28 cellular contexts compared by ENCODE assay signal in the genomic region with DNA sequence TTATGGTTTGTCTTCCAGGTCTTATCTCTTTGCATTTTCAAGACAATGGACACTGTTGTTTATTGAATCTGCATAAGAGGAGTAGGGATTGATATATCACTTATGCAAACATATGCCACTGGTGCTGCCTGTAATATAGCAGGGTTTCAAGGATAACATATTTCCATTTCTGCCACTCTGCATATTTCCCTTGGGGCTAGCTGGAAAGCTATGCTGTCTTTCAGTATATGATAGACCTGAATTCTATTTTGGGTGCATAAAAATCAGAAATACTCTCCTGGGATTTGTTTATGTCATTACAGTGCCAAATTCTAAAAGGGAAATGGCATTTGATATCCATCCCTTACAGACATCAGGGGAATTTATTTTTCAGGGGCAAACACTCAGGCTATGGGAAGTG.
"Had no signal": no experiment of that assay in that cellular context is flagged by ENCODE, and none has a peak within 500 bp of the region (broad histone marks: within the 10 kb centered on the region; RNA-seq: fewer than 3 reads in every experiment).

No MANE protein-coding gene starts in this region.

- H3K36me3 Mint-ChIP-seq: immature natural killer cell; mesothelial cell of epicardium; naive B cell; natural killer cell; stimulated activated naive B cell treated with anti-CD40 and anti-IgM and Interleukin-4, amounts not matched to agents 10 μg/mL and 1 μg/mL and 100 μg/mL, for 72 hours had no signal

- H3K27ac ChIP-seq: left lung, lower lobe of right lung, ovary, right atrium auricular region, skin epidermis, stomach, testis, thyroid gland, transverse colon, upper lobe of left lung, vagina had no signal

- H3K4me1 ChIP-seq: left lung, lower lobe of right lung, right atrium auricular region, stomach, testis, thyroid gland, transverse colon, upper lobe of left lung, vagina had no signal

- H3K9me3 ChIP-seq: left lung, lower lobe of right lung, ovary, right atrium auricular region, stomach, testis, thyroid gland, transverse colon, upper lobe of left lung, vagina had no signal

- H3K4me3 ChIP-seq: left lung, lower lobe of right lung, ovary, right atrium auricular region, skin epidermis, stomach, testis, thyroid gland, transverse colon, upper lobe of left lung, vagina had no signal

- H3K27me3 Mint-ChIP-seq: progenitor cell of endocrine pancreas; stimulated activated naive B cell treated with anti-CD40 and anti-IgM and Interleukin-4, amounts not matched to agents 10 μg/mL and 1 μg/mL and 100 μg/mL, for 72 hours had no signal

- H3K9me3 Mint-ChIP-seq: mesothelial cell of epicardium; nephron progenitor cell; stimulated activated naive B cell treated with anti-CD40 and anti-IgM and Interleukin-4, amounts not matched to agents 10 μg/mL and 1 μg/mL and 100 μg/mL, for 72 hours had no signal

- H3K27ac Mint-ChIP-seq: immature natural killer cell; mesothelial cell of epicardium; naive B cell; natural killer cell; nephron progenitor cell; progenitor cell of endocrine pancreas; stimulated activated naive B cell treated with anti-CD40 and anti-IgM and Interleukin-4, amounts not matched to agents 10 μg/mL and 1 μg/mL and 100 μg/mL, for 72 hours had no signal

- DNase-seq: hypothalamus; immature natural killer cell; kidney; left colon; left lung; lower lobe of right lung; mesendoderm; naive B cell; natural killer cell; nephron progenitor cell; ovary; stimulated activated CD4-positive, alpha-beta T cell treated with anti-CD3 and anti-CD28 coated beads, Interleukin-12 subunit alpha, Interleukin-12 subunit beta, amount 100 ng/mL, for 4 hours; stimulated activated CD4-positive, alpha-beta T cell treated with anti-CD3 and anti-CD28 coated beads, Interleukin-15, amount 100 ng/mL, for 24 hours; stimulated activated CD4-positive, alpha-beta T cell treated with anti-CD3 and anti-CD28 coated beads, Interleukin-2, amount 100 ng/mL, for 24 hours; stimulated activated CD4-positive, alpha-beta T cell treated with anti-CD3 and anti-CD28 coated beads, Interleukin-4, amount 100 ng/mL, for 1 hour; stimulated activated naive B cell treated with anti-CD40 and anti-IgM and Interleukin-4, amounts not matched to agents 10 μg/mL and 1 μg/mL and 100 μg/mL, for 72 hours; stimulated activated naive CD8-positive, alpha-beta T cell treated with anti-CD3 and anti-CD28 coated beads, Interleukin-15, Interleukin-2, amounts not matched to agents 100 U/mL and 50 U/mL, for 24 hours; stomach; testis; thyroid gland; transverse colon; upper lobe of left lung had no signal

- H3K36me3 ChIP-seq: left lung, lower lobe of right lung, ovary, right atrium auricular region, stomach, thyroid gland, transverse colon, upper lobe of left lung, vagina had no signal

- ATAC-seq: left colon; left lung; lower lobe of right lung; natural killer cell; sciatic nerve; stimulated activated naive B cell treated with anti-CD40 and anti-IgM and Interleukin-4, amounts not matched to agents 10 μg/mL and 1 μg/mL and 100 μg/mL, for 72 hours; stimulated activated naive CD8-positive, alpha-beta T cell treated with anti-CD3 and anti-CD28 coated beads, Interleukin-15, Interleukin-2, amounts not matched to agents 100 U/mL and 50 U/mL, for 24 hours had no signal

- H3K4me3 Mint-ChIP-seq: immature natural killer cell; mesothelial cell of epicardium; naive B cell; natural killer cell; nephron progenitor cell; stimulated activated naive B cell treated with anti-CD40 and anti-IgM and Interleukin-4, amounts not matched to agents 10 μg/mL and 1 μg/mL and 100 μg/mL, for 72 hours had no signal

- H3K4me1 Mint-ChIP-seq: immature natural killer cell; mesothelial cell of epicardium; naive B cell; natural killer cell; stimulated activated naive B cell treated with anti-CD40 and anti-IgM and Interleukin-4, amounts not matched to agents 10 μg/mL and 1 μg/mL and 100 μg/mL, for 72 hours had no signal

- H3K27me3 ChIP-seq: left lung, ovary, right atrium auricular region, stomach, testis, thyroid gland, transverse colon, upper lobe of left lung, vagina had no signal
